Comparison of ENCODE assay signal across 1 cellular context in the genomic region with DNA sequence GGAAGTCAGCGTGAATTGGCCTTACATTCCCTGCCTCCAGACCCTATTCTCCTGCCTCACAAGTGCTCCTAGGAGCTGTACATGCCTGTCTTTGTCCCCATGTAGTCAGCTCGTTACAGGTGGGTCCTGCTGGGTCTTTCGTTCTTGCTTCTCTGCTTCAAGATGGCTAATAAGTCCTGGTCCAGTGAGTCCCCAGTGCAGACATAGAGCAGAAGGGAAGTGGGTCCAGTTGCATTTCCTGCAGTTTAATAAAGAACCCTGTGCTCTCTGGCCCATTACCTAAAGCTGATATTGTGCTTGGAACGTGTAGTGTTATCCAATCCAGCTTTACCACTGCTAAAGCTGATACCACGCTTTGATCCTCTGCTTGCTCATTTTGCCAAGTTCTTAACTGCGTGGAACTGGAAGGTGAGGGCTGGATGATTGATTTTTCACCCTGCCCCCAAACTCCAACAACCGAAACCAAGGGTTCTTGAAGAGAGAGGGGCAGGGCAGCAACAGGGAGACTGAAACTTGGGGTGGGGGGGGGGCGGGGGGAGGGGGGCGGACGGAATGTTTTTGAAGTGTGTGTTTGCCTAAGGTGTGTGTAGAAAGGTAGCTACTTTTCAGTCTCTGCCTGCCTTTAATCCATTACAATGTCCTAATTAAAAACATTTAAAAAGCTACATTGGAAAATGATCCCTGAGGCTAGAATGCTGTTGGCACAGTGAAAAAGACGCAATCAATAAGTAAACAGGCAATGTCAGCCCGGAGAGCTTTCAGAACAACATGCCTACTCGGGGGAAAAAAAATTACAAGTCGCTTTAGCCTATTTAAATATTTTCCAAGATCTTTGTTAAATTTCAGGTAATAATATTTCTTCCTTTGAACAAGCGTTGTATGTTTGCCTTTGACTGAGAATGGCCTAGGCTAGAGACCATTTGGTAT.
TF ChIP-seq lines count a peak whose summit lies in the region.

No MANE protein-coding gene starts in this region.

TF ChIP-seq in HepG2, 621 proteins besides CTCF, POLR2A, EP300 and RAD21 (continued from another document):
- peak; percentile 35 for TF ChIP-seq HNRNPK (IDR thresholded peaks at IDR 0.05; ENCODE audit: low read depth, low read length, poor library complexity, severe bottlenecking)
- no peak for TF ChIP-seq ESRRA (CRISPR knock-in tag; IDR thresholded peaks at IDR 0.05; ENCODE audit: low read depth)
- TF ChIP-seq CHD2 (IDR thresholded peaks at IDR 0.05; ENCODE audit: low read depth, low read length), result no peak
- TF ChIP-seq ZNF883 (CRISPR knock-in tag; IDR thresholded peaks at IDR 0.05; ENCODE audit: not compliant biosample characterization), result no peak
- no peak for TF ChIP-seq ARNT2 (CRISPR knock-in tag; IDR thresholded peaks at IDR 0.05; ENCODE audit: low read depth)
